Comparison of ENCODE assay signal across 13 cellular contexts in the genomic region with DNA sequence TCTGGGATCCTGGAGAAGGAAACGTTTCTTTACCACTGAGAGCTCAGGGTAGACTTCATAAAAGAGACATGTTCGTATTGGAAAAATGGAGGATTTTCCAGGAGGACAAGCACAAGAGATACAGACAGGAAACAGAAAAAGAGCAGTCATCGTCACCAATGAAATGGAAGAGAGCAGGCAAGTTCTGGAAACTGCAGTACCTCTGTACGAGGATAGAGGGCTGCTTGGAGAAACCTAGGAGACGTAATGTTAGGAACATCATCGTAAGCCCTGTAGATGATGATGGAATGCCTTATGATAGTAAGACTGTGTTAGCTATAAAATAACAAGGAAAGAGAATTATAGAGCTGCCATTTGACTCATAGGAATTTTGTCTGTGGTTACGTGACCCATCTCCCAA.
DNase-seq lines count a peak whose midpoint lies in the region; TF ChIP-seq lines count a peak whose summit lies in the region.
"Had no signal": no experiment of that assay in that cellular context is flagged by ENCODE, and none has a peak within 500 bp of the region (broad histone marks: within the 10 kb centered on the region; RNA-seq: fewer than 3 reads in every experiment).

No MANE protein-coding gene starts in this region.

- H3K27me3 Mint-ChIP-seq in H9 (ENCODE audit: low read depth), result no peaks in the 10 kb centered on the region; the same call in 1 of the 2 replicates

- no peak overlapping the region for H3K4me3 Mint-ChIP-seq in H9

- H3K4ac ChIP-seq in H9 (ENCODE audit: low read depth, low read length), result no peak overlapping the region

- H3K36me3 Mint-ChIP-seq in H9 (ENCODE audit: insufficient read depth in 1 of 3, low read depth in 3 of 3), result peaks cover 22 to 28% (median 22%) of the 10 kb centered on the region in 3 experiments

- no peak overlapping the region for H2BK20ac ChIP-seq in H9 (ENCODE audit: low read depth, low read length, poor library complexity, severe bottlenecking)

- H3K4me1 ChIP-seq in H9 (ENCODE audit: insufficient read depth, low read length), result peaks cover 6% of the 10 kb centered on the region; the same call in 1 of the 2 replicates
- H3K4me1 ChIP-seq: Caco-2, stomach had no signal

- H2AFZ ChIP-seq in H9 (ENCODE audit: low read length), result no peak overlapping the region

- no CpG with 5 or more reads among the region's 7 CpGs for WGBS in H9 (ENCODE audit: extremely low coverage, insufficient read length, low lambda C conversion rate)

- H3K79me1 ChIP-seq in H9 (ENCODE audit: insufficient read depth, low read depth, low read length, poor library complexity, severe bottlenecking), result no peaks in the 10 kb centered on the region

- no peaks in the 10 kb centered on the region for H3K27me3 ChIP-seq in H9 (ENCODE audit: insufficient read depth, low read length)
- H3K27me3 ChIP-seq: stomach had no signal

- H3K4me2 ChIP-seq in H9 (ENCODE audit: insufficient read depth, insufficient read length, low read length), result no peak overlapping the region

- no peak overlapping the region for H2BK15ac ChIP-seq in H9 (ENCODE audit: low read depth, low read length)

- no peak overlapping the region for H4K91ac ChIP-seq in H9 (ENCODE audit: insufficient read length, low read depth, low read length)

- peaks cover 22% of the 10 kb centered on the region for H3K9me3 ChIP-seq in H9 (ENCODE audit: control insufficient read depth, low read depth, low read length)
- H3K9me3 ChIP-seq: Caco-2 had no signal

- H3K14ac ChIP-seq in H9 (ENCODE audit: insufficient read depth, low read length), result no peak overlapping the region

- no peak overlapping the region for H3K9ac ChIP-seq in H9 (ENCODE audit: extremely low read depth, insufficient read length, low read length)

- H3K27ac Mint-ChIP-seq in H9, result no peak overlapping the region

- DNase-seq in H9 (no peak), RKO (ENCODE audit: low spot score) (peak; percentile 52), fibroblast of mammary gland (ENCODE audit: low read depth) (peak; percentile 23), GM19238 (ENCODE audit: insufficient read length, low spot score) (no peak), GOT3 (lab: John Stamatoyannopoulos, UW) (no peak), Ammon's horn (ENCODE audit: low spot score) (no peak), NCI-H1436 treated with DMSO at 0.1 percent for 48 hours (lab: John Stamatoyannopoulos, UW) (no peak)
- DNase-seq: NCI-H1105 treated with DMSO at 0.1 percent for 48 hours; nucleus accumbens; stimulated activated CD4-positive, alpha-beta T cell treated with anti-CD3 and anti-CD28 coated beads, Interleukin-1b, Interleukin-23, amount 100 ng/mL, for 48 hours; stomach had no signal

- no peak overlapping the region for H4K5ac ChIP-seq in H9 (ENCODE audit: insufficient read length, low read depth, low read length)

- H2BK120ac ChIP-seq in H9 (ENCODE audit: low read depth, low read length, poor library complexity, severe bottlenecking), result no peak overlapping the region

- TF ChIP-seq CTCF in C4-2B (conservative IDR thresholded peaks at IDR 0.05) (peak; percentile 51), H9 (conservative IDR thresholded peaks at IDR 0.05) (peak; percentile 61), fibroblast of mammary gland (conservative IDR thresholded peaks at IDR 0.05; ENCODE audit: control insufficient read depth, insufficient read depth, low read depth, low read length) (peak; percentile 43)

- no peaks in the 10 kb centered on the region for H4K20me1 ChIP-seq in H9 (ENCODE audit: control insufficient read depth, insufficient read depth, insufficient read length)

- H3K56ac ChIP-seq in H9 (ENCODE audit: insufficient read length, low read depth, low read length), result no peak overlapping the region

- no peak overlapping the region for H4K8ac ChIP-seq in H9 (replicated peaks; ENCODE audit: insufficient read length, low read depth, low read length)

- no peak overlapping the region for H3K4me3 ChIP-seq in fibroblast of mammary gland (ENCODE audit: control insufficient read depth, low read depth, low read length)
- H3K4me3 ChIP-seq: stomach had no signal

- no peak overlapping the region for H3K23ac ChIP-seq in H9 (ENCODE audit: insufficient read length, low read depth, low read length)

- H3T11ph ChIP-seq in H9 (ENCODE audit: low read length), result no peak overlapping the region

- no peak overlapping the region for H2BK12ac ChIP-seq in H9 (ENCODE audit: insufficient read length, low read depth, low read length)

- H3K18ac ChIP-seq in H9 (ENCODE audit: insufficient read length, low read depth, low read length), result no peak overlapping the region

- no peak overlapping the region for H2AK5ac ChIP-seq in H9 (ENCODE audit: insufficient read length, low read length)

- peaks cover 26 to 32% of the 10 kb centered on the region in 2 experiments for H3K9me3 Mint-ChIP-seq in H9

- H3K27ac ChIP-seq in C4-2B (no peak overlapping the region), H9 (ENCODE audit: insufficient read length, low read depth, low read length) (no peak overlapping the region)
- H3K27ac ChIP-seq: stomach had no signal

- no peaks in the 10 kb centered on the region for H3K23me2 ChIP-seq in H9 (ENCODE audit: insufficient read length, low read depth, low read length, poor library complexity, severe bottlenecking)

- peaks cover 16 to 17% of the 10 kb centered on the region in 2 experiments for H3K4me1 Mint-ChIP-seq in H9

- no peak overlapping the region for H2BK5ac ChIP-seq in H9 (ENCODE audit: insufficient read length, low read length)

- no peaks in the 10 kb centered on the region for H3K79me2 ChIP-seq in H9 (ENCODE audit: insufficient read depth, low read length)

Comparison
In these comparisons a context has a peak if more than half of its experiments do, and no peak if none do; other contexts are left out.
1. DNase-seq: peak in RKO (single experiment) and fibroblast of mammary gland (single experiment); none in H9 (single experiment), GM19238 (single experiment), GOT3 (single experiment), Ammon's horn (single experiment) and NCI-H1436 treated with DMSO at 0.1 percent for 48 hours (single experiment).
2. Peak in every context shown above with its lines, with median percentiles within 50 percentile points of each other: CTCF ChIP-seq.